In the genomic region with DNA sequence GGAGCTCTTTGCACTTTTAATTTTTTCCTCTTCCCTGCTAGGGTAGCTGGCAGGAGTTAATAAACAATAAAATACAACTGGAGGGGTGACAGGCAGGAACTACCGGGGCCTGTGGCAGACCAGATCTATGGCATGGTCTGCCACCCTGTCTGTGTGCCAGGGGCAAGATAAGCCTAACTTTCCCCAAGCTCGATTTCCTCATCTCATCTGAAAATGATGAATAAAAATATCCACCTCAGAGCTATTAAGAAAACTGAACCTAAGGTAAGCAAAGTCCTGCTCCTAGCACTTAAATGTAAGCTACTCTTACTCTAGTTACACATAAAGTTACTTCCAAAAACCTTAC, we compare ENCODE assay signal across 8 cellular contexts. TPM values are rescaled to one million over a fixed set of nuclear protein-coding genes. Genes with fewer than 3 reads are reported as not detected.
DNase-seq lines count a peak whose midpoint lies in the region; ATAC-seq and TF ChIP-seq lines count a peak whose summit lies in the region.

No MANE protein-coding gene starts in this region.

- H3K9me3 ChIP-seq in right atrium auricular region (no peaks in the 10 kb centered on the region), mucosa of descending colon (no peaks in the 10 kb centered on the region)

- peak overlapping the region; percentile 63 to 79 for H3K4me3 ChIP-seq in right atrium auricular region
- peak overlapping the region; percentile 36 for H3K4me3 ChIP-seq in mucosa of descending colon

- H3K4me1 ChIP-seq in right atrium auricular region (peaks cover 0 to 33% of the 10 kb centered on the region in 2 donors), mucosa of descending colon (ENCODE audit: low read depth) (peaks cover 24% of the 10 kb centered on the region)

- H3K27ac ChIP-seq in right atrium auricular region: peak overlapping the region; percentile 93 to 96

- no peaks in the 10 kb centered on the region for H3K9me3 Mint-ChIP-seq in MCF 10A (ENCODE audit: unreplicated experiment)

- TF ChIP-seq CTCF in right atrium auricular region (IDR thresholded peaks at IDR 0.05) (no peak), MCF 10A (IDR thresholded peaks at IDR 0.05; ENCODE audit: unreplicated experiment) (no peak), mucosa of descending colon (IDR thresholded peaks at IDR 0.05) (no peak)

- H3K27me3 ChIP-seq in right atrium auricular region: no peaks in the 10 kb centered on the region

- POLR2A ChIA-PET in MCF 10A (lab: Yijun Ruan, JAX): interaction anchor here (0.6 to 3.8 kb wide), 22 partner anchors 9 to 776 kb away, joined by 3 to 28 read pairs (median 3); partner anchors contain the start of genes ATP6V0B, DPH2, KDM4A and ST3GAL3

- peaks cover 11% of the 10 kb centered on the region for H3K36me3 Mint-ChIP-seq in MCF 10A (ENCODE audit: insufficient read depth, unreplicated experiment)

- H3K36me3 ChIP-seq in right atrium auricular region (peaks cover 6% of the 10 kb centered on the region), mucosa of descending colon (ENCODE audit: low read depth) (peaks cover 5% of the 10 kb centered on the region)

- H3K4me3 Mint-ChIP-seq in MCF 10A (ENCODE audit: unreplicated experiment): peak overlapping the region; percentile 99

- CTCF ChIA-PET in MCF 10A (lab: Yijun Ruan, JAX): interaction anchor here (0.6 to 4.3 kb wide), 24 partner anchors 8 to 234 kb away, joined by 3 to 60 read pairs (median 4); partner anchors contain the start of genes ARTN and DPH2

- intact Hi-C loops in left ventricle myocardium superior (cut with micrococcal nuclease) (no loop called here), MCF 10A (cut with micrococcal nuclease) (loop anchor here (1.0 kb wide), 2 partner anchors 23 to 183 kb away; no protein-coding TSS in a partner anchor), mucosa of descending colon (cut with DNase I, micrococcal nuclease) (no loop called here)

- peaks cover 30% of the 10 kb centered on the region for H3K4me1 Mint-ChIP-seq in MCF 10A (ENCODE audit: insufficient read depth, unreplicated experiment)

- TSS peak; percentile 74 for BruUV-seq in MCF 10A (replicated peaks; lab: Mats Ljungman, UMichigan)

- DNase-seq in right atrium auricular region (ENCODE audit: low spot score) (no peak), left ventricle myocardium superior (no peak), MCF 10A (ENCODE audit: unreplicated experiment) (no peak), mucosa of descending colon (no peak), amniotic stem cell (lab: John Stamatoyannopoulos, UW) (no peak), NCI-H82 (lab: John Stamatoyannopoulos, UW) (no peak)
- no peak for DNase-seq in activated effector memory CD4-positive, alpha-beta T cell treated with anti-CD3 and anti-CD28 coated beads, Interleukin-2, amount 50 U/mL, for 16 hours

- H3K27me3 Mint-ChIP-seq in MCF 10A (ENCODE audit: insufficient read depth, unreplicated experiment): no peaks in the 10 kb centered on the region

- peak overlapping the region; percentile 99 for H3K27ac Mint-ChIP-seq in MCF 10A (ENCODE audit: low read depth, unreplicated experiment)

- ATAC-seq in left ventricle myocardium superior: no peak
- no peak for ATAC-seq in mucosa of descending colon
- ATAC-seq in HG02678 (IDR thresholded peaks at IDR 0.05; ENCODE audit: unreplicated experiment): no peak

RNA-seq across cellular contexts. Expression of gene IPO13, which starts 0.9 kb away (rescaled TPM):
- 10 to 100 TPM; 25.9 to 28.1 TPM for total RNA-seq in right atrium auricular region
- 60.0 TPM for total RNA-seq in left ventricle myocardium superior
- 23.9 and 31.4 TPM in 2 replicates for total RNA-seq in MCF 10A (2022)
- 10 to 100 TPM; 21.5 to 32.6 (median 22.3) TPM for total RNA-seq in mucosa of descending colon

RNA-seq across cellular contexts. Expression of gene ARTN, which starts 12.3 kb away (rescaled TPM):
- total RNA-seq in right atrium auricular region (under 1 TPM in 1 of 2 donors, not detected in 1; 0.75 TPM), left ventricle myocardium superior (not detected), MCF 10A (2022) (1.9 TPM in 2 replicates), mucosa of descending colon (10 to 100 TPM in 1 of 3 donors, 1 to 10 TPM in 2; 6.9 to 14.2 (median 7.4) TPM)

RNA-seq across cellular contexts. Expression of gene DPH2, which starts 23.9 kb away (rescaled TPM):
- total RNA-seq in right atrium auricular region: 10 to 100 TPM; 20.5 to 23.0 TPM
- 13.3 TPM for total RNA-seq in left ventricle myocardium superior
- total RNA-seq in MCF 10A (2022): 27.9 and 38.9 TPM in 2 replicates
- total RNA-seq in mucosa of descending colon: 10 to 100 TPM; 16.5 to 23.3 (median 17.9) TPM

RNA-seq across cellular contexts. Expression of gene ATP6V0B, which starts 28.9 kb away (rescaled TPM):
- total RNA-seq in right atrium auricular region (100 to 1,000 TPM; 108 to 154 TPM), left ventricle myocardium superior (89.6 TPM), MCF 10A (2022) (120 and 141 TPM in 2 replicates), mucosa of descending colon (100 to 1,000 TPM; 116 to 184 (median 158) TPM)

RNA-seq across cellular contexts. Expression of gene B4GALT2, which starts 33.1 kb away (rescaled TPM):
- 10 to 100 TPM; 33.0 to 48.5 TPM for total RNA-seq in right atrium auricular region
- total RNA-seq in left ventricle myocardium superior: 35.6 TPM
- total RNA-seq in MCF 10A (2022): 56.3 and 68.4 TPM in 2 replicates
- 10 to 100 TPM; 20.0 to 33.6 (median 28.1) TPM for total RNA-seq in mucosa of descending colon
